ENCODE assay signal across 22 cellular contexts in the genomic region with DNA sequence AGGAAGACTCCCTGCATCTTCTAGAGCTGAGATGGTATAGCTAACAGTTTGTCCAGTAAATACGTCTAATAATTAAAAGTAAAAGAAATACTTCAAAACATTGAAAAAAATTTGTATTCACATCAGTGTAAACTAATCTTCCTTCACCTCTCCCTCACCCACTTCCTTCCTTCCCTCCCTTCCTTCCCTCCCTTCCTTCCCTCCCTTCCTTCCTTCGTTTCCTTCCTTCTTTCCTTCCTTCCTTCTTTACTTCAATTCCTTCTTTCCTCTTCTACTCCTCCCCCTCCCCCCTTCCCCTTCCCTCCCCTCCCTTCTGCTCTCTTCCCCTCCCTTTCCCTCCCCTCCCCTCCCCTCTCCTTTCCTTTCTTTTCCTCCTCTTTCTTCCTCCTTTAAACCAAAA.
DNase-seq lines count a peak whose midpoint lies in the region; ATAC-seq, FAIRE-seq and TF ChIP-seq lines count a peak whose summit lies in the region.
"Had no signal": no experiment of that assay in that cellular context is flagged by ENCODE, and none has a peak within 500 bp of the region (broad histone marks: within the 10 kb centered on the region; RNA-seq: fewer than 3 reads in every experiment).

No MANE protein-coding gene starts in this region.

- peak; percentile 75 for FAIRE-seq in endothelial cell of umbilical vein (lab: Jason Lieb, UNC)
- FAIRE-seq: G401.6 had no signal

- H2AFZ ChIP-seq in GM23338 = no peak overlapping the region
- H2AFZ ChIP-seq in endothelial cell of umbilical vein (ENCODE audit: low read depth, low read length) = no peak overlapping the region

- H3K27me3 ChIP-seq in GM23338 (ENCODE audit: insufficient read depth) (no peaks in the 10 kb centered on the region), endothelial cell of umbilical vein (ENCODE audit: control insufficient read depth in 2 of 2, insufficient read depth in 2 of 2, low read length in 2 of 2) (no peaks in the 10 kb centered on the region)
- H3K27me3 ChIP-seq: MG63 had no signal

- H3K9me2 ChIP-seq in GM23338 (ENCODE audit: insufficient read depth) = no peaks in the 10 kb centered on the region; the same call in 1 of the 2 replicates

- H3K27ac ChIP-seq in GM23338 (ENCODE audit: low read depth) = no peak overlapping the region
- no peak overlapping the region for H3K27ac ChIP-seq in endothelial cell of umbilical vein (ENCODE audit: insufficient read depth, low read depth, low read length)

- TF ChIP-seq CTCF in GM23338 (conservative IDR thresholded peaks at IDR 0.05; ENCODE audit: low read depth in 2 of 2) = no peak
- no peak for TF ChIP-seq CTCF in endothelial cell of umbilical vein (IDR thresholded peaks at IDR 0.05; ENCODE audit: extremely low read depth in 1 of 2, insufficient read depth in 1 of 2, low read depth in 1 of 2, low read length in 2 of 2)
- no peak for TF ChIP-seq CTCF in activated CD8-positive, alpha-beta T cell treated with anti-CD3 and anti-CD28 coated beads for 36 hours (IDR thresholded peaks at IDR 0.05)

- POLR2A ChIA-PET in endothelial cell of umbilical vein (lab: Charles Lee) = no interaction called here
- POLR2A ChIA-PET in activated CD8-positive, alpha-beta T cell treated with anti-CD3 and anti-CD28 coated beads for 36 hours (lab: Charles Lee) = no interaction called here

- BruUV-seq in endothelial cell of umbilical vein (replicated peaks; lab: Mats Ljungman, UMichigan) = no TSS peak

- H3K4me1 ChIP-seq in GM23338 (ENCODE audit: insufficient read depth) (no peaks in the 10 kb centered on the region), endothelial cell of umbilical vein (ENCODE audit: control insufficient read depth, extremely low read depth, insufficient read depth, low read length) (no peaks in the 10 kb centered on the region)

- H4K20me1 ChIP-seq in GM23338 (replicated peaks; ENCODE audit: insufficient read depth) = no peaks in the 10 kb centered on the region
- no peaks in the 10 kb centered on the region for H4K20me1 ChIP-seq in endothelial cell of umbilical vein (replicated peaks; ENCODE audit: control insufficient read depth, extremely low read depth, insufficient read depth, low read length)

- peak; percentile 5 for DNase-seq in GM23338 (ENCODE audit: low spot score)
- DNase-seq in NCI-H69 (lab: John Stamatoyannopoulos, UW) = peak; percentile 1
- no peak for DNase-seq in endothelial cell of umbilical vein (ENCODE audit: low read depth, low spot score)
- peak; percentile 76 for DNase-seq in left kidney (ENCODE audit: low read depth, low spot score)
- no peak for DNase-seq in DMS153 treated with DMSO at 0.1 percent for 48 hours (lab: John Stamatoyannopoulos, UW; ENCODE audit: unreplicated experiment)
- no peak for DNase-seq in activated CD8-positive, alpha-beta memory T cell treated with anti-CD3 and anti-CD28 coated beads, Interleukin-2, amount 50 U/mL, for 48 hours
- no peak for DNase-seq in activated CD8-positive, alpha-beta T cell treated with anti-CD3 and anti-CD28 coated beads for 36 hours
- no peak for DNase-seq in left lobe of liver (ENCODE audit: low spot score)
- DNase-seq: ACHN, C1 segment of cervical spinal cord, H7, HFFc6, IMR-90, Kasumi-1, MG63, NCI-H1092, NCI-H1436 treated with DMSO at 0.1 percent for 48 hours, NCI-H2081, NCI-H524 treated with DMSO at 0.1 percent for 48 hours, PC-3, T-helper 1 cell had no signal

- no peaks in the 10 kb centered on the region for H3K27me3 Mint-ChIP-seq in GM23338 (ENCODE audit: insufficient read depth, low read depth, poor library complexity)
- H3K27me3 Mint-ChIP-seq in activated CD8-positive, alpha-beta T cell treated with anti-CD3 and anti-CD28 coated beads for 36 hours = peaks cover 2% of the 10 kb centered on the region

- CTCF ChIA-PET in endothelial cell of umbilical vein (lab: Charles Lee) = no interaction called here
- CTCF ChIA-PET in activated CD8-positive, alpha-beta T cell treated with anti-CD3 and anti-CD28 coated beads for 36 hours (lab: Charles Lee) = no interaction called here

- H3K27ac Mint-ChIP-seq in GM23338 = no peak overlapping the region
- H3K27ac Mint-ChIP-seq in activated CD8-positive, alpha-beta T cell treated with anti-CD3 and anti-CD28 coated beads for 36 hours = no peak overlapping the region
- H3K27ac Mint-ChIP-seq: HFFc6 had no signal

- ATAC-seq in GM23338 (no peak), left lobe of liver (no peak)
- ATAC-seq in activated CD8-positive, alpha-beta T cell treated with anti-CD3 and anti-CD28 coated beads for 36 hours = no peak
- ATAC-seq: PC-3 had no signal

- no peaks in the 10 kb centered on the region for H3K9me3 Mint-ChIP-seq in GM23338
- no peaks in the 10 kb centered on the region for H3K9me3 Mint-ChIP-seq in activated CD8-positive, alpha-beta T cell treated with anti-CD3 and anti-CD28 coated beads for 36 hours

- H3K36me3 ChIP-seq in GM23338 (ENCODE audit: insufficient read depth) = no peaks in the 10 kb centered on the region
- no peaks in the 10 kb centered on the region for H3K36me3 ChIP-seq in endothelial cell of umbilical vein (ENCODE audit: control insufficient read depth in 2 of 2, extremely low read depth in 1 of 2, insufficient read depth in 2 of 2, low read length in 2 of 2)
- H3K36me3 ChIP-seq: MG63 had no signal

- no peaks in the 10 kb centered on the region; the same call in 2 of the 3 replicates for H3K4me1 Mint-ChIP-seq in GM23338
- H3K4me1 Mint-ChIP-seq in activated CD8-positive, alpha-beta T cell treated with anti-CD3 and anti-CD28 coated beads for 36 hours (ENCODE audit: low read depth) = no peaks in the 10 kb centered on the region

- H3F3A ChIP-seq in GM23338 (replicated peaks; ENCODE audit: low read depth) = no peaks in the 10 kb centered on the region

- dilution Hi-C loops in endothelial cell of umbilical vein (cut with MboI; ENCODE audit: extremely low pct_ligation_motif_present, low sequenced_read_pairs) = no loop called here

- H3K4me2 ChIP-seq in GM23338 (no peak overlapping the region), endothelial cell of umbilical vein (ENCODE audit: insufficient read depth, low read length) (no peak overlapping the region)

- H3K4me3 ChIP-seq in GM23338 (no peak overlapping the region), endothelial cell of umbilical vein (replicated peaks in 1 of 3; ENCODE audit: insufficient read depth in 1 of 3, low read depth in 1 of 3, low read length in 3 of 3) (no peak overlapping the region)
- H3K4me3 ChIP-seq: MG63 had no signal

- H3K4me3 Mint-ChIP-seq in GM23338 = no peak overlapping the region
- H3K4me3 Mint-ChIP-seq in activated CD8-positive, alpha-beta T cell treated with anti-CD3 and anti-CD28 coated beads for 36 hours = no peak overlapping the region
- H3K4me3 Mint-ChIP-seq: HFFc6 had no signal

- intact Hi-C loops in endothelial cell of umbilical vein (cut with micrococcal nuclease) = no loop called here
- intact Hi-C loops in activated CD8-positive, alpha-beta T cell treated with anti-CD3 and anti-CD28 coated beads for 36 hours (cut with micrococcal nuclease) = no loop called here

- H3K36me3 Mint-ChIP-seq in GM23338 (ENCODE audit: low read depth) = no peaks in the 10 kb centered on the region
- H3K36me3 Mint-ChIP-seq in activated CD8-positive, alpha-beta T cell treated with anti-CD3 and anti-CD28 coated beads for 36 hours (ENCODE audit: low read depth) = no peaks in the 10 kb centered on the region

- H3K79me2 ChIP-seq in GM23338 (replicated peaks; ENCODE audit: insufficient read depth) (no peaks in the 10 kb centered on the region), endothelial cell of umbilical vein (ENCODE audit: control insufficient read depth, insufficient read depth, low read length) (no peaks in the 10 kb centered on the region)

- H3K9me1 ChIP-seq in endothelial cell of umbilical vein (replicated peaks; ENCODE audit: control insufficient read depth, extremely low read depth, insufficient read depth, low read length) = no peaks in the 10 kb centered on the region

- H3K9ac ChIP-seq in endothelial cell of umbilical vein (replicated peaks; ENCODE audit: extremely low read depth, insufficient read depth, low read length) = no peak overlapping the region

- H3K9me3 ChIP-seq in endothelial cell of umbilical vein (replicated peaks; ENCODE audit: control insufficient read depth, insufficient read depth, low read length) = no peaks in the 10 kb centered on the region
- H3K9me3 ChIP-seq: MG63 had no signal

- TF ChIP-seq POLR2A in endothelial cell of umbilical vein (IDR thresholded peaks at IDR 0.05; ENCODE audit: low read depth, low read length) = no peak

TF ChIP-seq in GM23338, 12 proteins besides CTCF, POLR2A, EP300 and RAD21 (continues in another document):
- TF ChIP-seq CREB1 (CRISPR knock-in tag; IDR thresholded peaks at IDR 0.05; ENCODE audit: low read depth) (no peak), ZNF114 (CRISPR knock-in tag; IDR thresholded peaks at IDR 0.05) (no peak), NANOG (IDR thresholded peaks at IDR 0.05; ENCODE audit: borderline replicate concordance) (no peak), ETS1 (IDR thresholded peaks at IDR 0.05) (no peak), POLR2AphosphoS5 (IDR thresholded peaks at IDR 0.05; ENCODE audit: low read depth) (no peak)

TF ChIP-seq in endothelial cell of umbilical vein, 7 proteins besides CTCF, POLR2A, EP300 and RAD21:
- no peak for TF ChIP-seq MYC (IDR thresholded peaks at IDR 0.05; ENCODE audit: low read depth, low read length)
- no peak for TF ChIP-seq JUN (IDR thresholded peaks at IDR 0.05; ENCODE audit: borderline replicate concordance, insufficient read depth, insufficient read length, low read depth)
- no peak for TF ChIP-seq GATA2 (IDR thresholded peaks at IDR 0.05; ENCODE audit: insufficient read depth, insufficient read length, low read depth, low read length)
- no peak for TF ChIP-seq POLR2AphosphoS5 (IDR thresholded peaks at IDR 0.05; ENCODE audit: insufficient read depth, low read depth, low read length)
- no peak for TF ChIP-seq EZH2 (IDR thresholded peaks at IDR 0.05; ENCODE audit: borderline replicate concordance, low read depth, low read length, severe bottlenecking)
- no peak for TF ChIP-seq FOS (IDR thresholded peaks at IDR 0.05; ENCODE audit: borderline replicate concordance, insufficient read depth, low read length)
- TF ChIP-seq, protein P1, sequence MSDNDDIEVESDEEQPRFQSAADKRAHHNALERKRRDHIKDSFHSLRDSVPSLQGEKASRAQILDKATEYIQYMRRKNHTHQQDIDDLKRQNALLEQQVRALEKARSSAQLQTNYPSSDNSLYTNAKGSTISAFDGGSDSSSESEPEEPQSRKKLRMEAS (IDR thresholded peaks at IDR 0.05; ENCODE audit: insufficient read depth, insufficient read length) = no peak

Comparison
In these comparisons a context has a peak if more than half of its experiments do, and no peak if none do; other contexts are left out.
1. DNase-seq: peak in GM23338 (single experiment), NCI-H69 (single experiment) and left kidney (single experiment); none in endothelial cell of umbilical vein (single experiment), DMS153 treated with DMSO at 0.1 percent for 48 hours (single experiment), activated CD8-positive, alpha-beta memory T cell treated with anti-CD3 and anti-CD28 coated beads, Interleukin-2, amount 50 U/mL, for 48 hours (single experiment), activated CD8-positive, alpha-beta T cell treated with anti-CD3 and anti-CD28 coated beads for 36 hours (single experiment) and left lobe of liver (single experiment).